ENCODE assay signal across 31 cellular contexts in genomic region chr12:45756666-45757065, GRCh38. TPM values are rescaled to one million over a fixed set of nuclear protein-coding genes. Genes with fewer than 3 reads are reported as not detected.
DNase-seq lines count a peak whose midpoint lies in the region; ATAC-seq and TF ChIP-seq lines count a peak whose summit lies in the region.
"Had no signal": no experiment of that assay in that cellular context is flagged by ENCODE, and none has a peak within 500 bp of the region (broad histone marks: within the 10 kb centered on the region; RNA-seq: fewer than 3 reads in every experiment).

No MANE protein-coding gene starts in this region.

- H3K4me2 ChIP-seq in IMR-90 (ENCODE audit: low read depth, low read length) (no peak overlapping the region), neuronal stem cell (ENCODE audit: insufficient read depth, low read length, poor library complexity, severe bottlenecking) (no peak overlapping the region)
- H3K4me2 ChIP-seq: hepatocyte, SK-N-SH had no signal

- no peaks in the 10 kb centered on the region for H3K9me3 Mint-ChIP-seq in CD8-positive, alpha-beta T cell
- H3K9me3 Mint-ChIP-seq: activated naive CD4-positive, alpha-beta T cell treated with anti-CD3 and anti-CD28 coated beads, Interleukin-2, amount 50 U/mL, for 72 hours; activated T-helper 2 cell treated with anti-CD3 and anti-CD28 coated beads, Interferon-gamma antibody, Interleukin-2, Interleukin-4, amounts not matched to agents 10 μg/mL and 5 μg/mL and 100 μg/mL, durations not matched to agents 14 hours and 24 hours and 36 hours; CD4-positive, alpha-beta T cell; immature natural killer cell; naive B cell; T-helper 2 cell treated with Interferon-gamma antibody and Interleukin-4, amounts not matched to agents 5 μg/mL and 100 μg/mL, for 36 hours had no signal

- no peaks in the 10 kb centered on the region; the same call in 1 of the 2 replicates for H3K9me1 ChIP-seq in IMR-90 (ENCODE audit: insufficient read depth, low read length)

- no peak overlapping the region for H4K91ac ChIP-seq in IMR-90 (ENCODE audit: insufficient read depth, low read depth, low read length)
- no peak overlapping the region for H4K91ac ChIP-seq in neuronal stem cell (ENCODE audit: low read depth, low read length, poor library complexity)

- no peaks in the 10 kb centered on the region for H3K27me3 ChIP-seq in CD8-positive, alpha-beta T cell (ENCODE audit: insufficient read depth, low read length)
- no peaks in the 10 kb centered on the region for H3K27me3 ChIP-seq in IMR-90 (ENCODE audit: control insufficient read depth, insufficient read depth, low read length)
- H3K27me3 ChIP-seq in neuronal stem cell (ENCODE audit: control insufficient read depth in 3 of 3, insufficient read depth in 3 of 3, low read depth in 1 of 3, low read length in 3 of 3), result no peaks in the 10 kb centered on the region
- H3K27me3 ChIP-seq: ascending aorta, foreskin keratinocyte, hepatocyte, spleen, tibial artery had no signal

- no TSS peak for BruUV-seq in IMR-90 (replicated peaks; lab: Mats Ljungman, UMichigan)

- no peaks in the 10 kb centered on the region for H3K27me3 Mint-ChIP-seq in CD8-positive, alpha-beta T cell (ENCODE audit: low read depth)
- H3K27me3 Mint-ChIP-seq: CD4-positive, alpha-beta T cell; naive B cell had no signal

- H3K4me3 Mint-ChIP-seq in CD8-positive, alpha-beta T cell, result no peak overlapping the region
- H3K4me3 Mint-ChIP-seq: CD4-positive, alpha-beta T cell; immature natural killer cell; naive B cell; T-helper 2 cell treated with Interferon-gamma antibody and Interleukin-4, amounts not matched to agents 5 μg/mL and 100 μg/mL, for 36 hours had no signal

- no peak overlapping the region for H3K9ac ChIP-seq in IMR-90 (ENCODE audit: low read depth, low read length)
- H3K9ac ChIP-seq in neuronal stem cell (ENCODE audit: low read depth, low read length, poor library complexity), result no peak overlapping the region
- H3K9ac ChIP-seq: GM23248, SK-N-SH had no signal

- H4K5ac ChIP-seq in IMR-90 (ENCODE audit: low read depth, low read length), result no peak overlapping the region

- peak overlapping the region; percentile 67 for H3K27ac Mint-ChIP-seq in CD8-positive, alpha-beta T cell
- H3K27ac Mint-ChIP-seq: activated naive CD4-positive, alpha-beta T cell treated with anti-CD3 and anti-CD28 coated beads, Interleukin-2, amount 50 U/mL, for 72 hours; activated T-helper 2 cell treated with anti-CD3 and anti-CD28 coated beads, Interferon-gamma antibody, Interleukin-2, Interleukin-4, amounts not matched to agents 10 μg/mL and 5 μg/mL and 100 μg/mL, durations not matched to agents 14 hours and 24 hours and 36 hours; CD4-positive, alpha-beta T cell; T-helper 2 cell treated with Interferon-gamma antibody and Interleukin-4, amounts not matched to agents 5 μg/mL and 100 μg/mL, for 36 hours had no signal

- no peak for TF ChIP-seq CTCF in CD8-positive, alpha-beta T cell (IDR thresholded peaks at IDR 0.05)
- no peak for TF ChIP-seq CTCF in IMR-90 (conservative IDR thresholded peaks at IDR 0.05; ENCODE audit: low read depth, low read length)
- no peak for TF ChIP-seq CTCF in choroid plexus epithelial cell (conservative IDR thresholded peaks at IDR 0.05; ENCODE audit: low read depth, low read length)

- dilution Hi-C loops in IMR-90 (cut with HindIII; ENCODE audit: low sequenced_read_pairs, unreplicated experiment), result no loop called here

- H3K14ac ChIP-seq in IMR-90 (replicated peaks; ENCODE audit: low read depth, low read length) (no peak overlapping the region), neuronal stem cell (ENCODE audit: low read length) (no peak overlapping the region)

- H4K20me1 ChIP-seq in IMR-90 (ENCODE audit: insufficient read depth, low read length), result peaks cover 6% of the 10 kb centered on the region; the same call in 1 of the 2 replicates

- H3K4me1 Mint-ChIP-seq in CD8-positive, alpha-beta T cell (ENCODE audit: low read depth), result peaks cover 68% of the 10 kb centered on the region

- H2BK15ac ChIP-seq in IMR-90 (ENCODE audit: low read depth, low read length) (no peak overlapping the region), neuronal stem cell (ENCODE audit: low read length) (no peak overlapping the region)

- POLR2A ChIA-PET in CD8-positive, alpha-beta T cell (lab: Charles Lee), result no interaction called here
- POLR2A ChIA-PET in IMR-90 (lab: Charles Lee; ENCODE audit: unreplicated experiment), result no interaction called here

- H3K56ac ChIP-seq in IMR-90 (ENCODE audit: extremely low read depth, insufficient read depth, low read length), result no peak overlapping the region

- H2AK5ac ChIP-seq in IMR-90 (ENCODE audit: low read depth, low read length), result no peak overlapping the region
- no peak overlapping the region for H2AK5ac ChIP-seq in neuronal stem cell (ENCODE audit: low read depth, low read length)

- H4K8ac ChIP-seq in IMR-90 (ENCODE audit: low read depth in 2 of 2, low read length in 2 of 2) (no peak overlapping the region), neuronal stem cell (ENCODE audit: low read depth, low read length) (no peak overlapping the region)

- no peak for ATAC-seq in CD8-positive, alpha-beta T cell
- ATAC-seq in IMR-90 (ENCODE audit: low read depth) (peak; percentile 81), HG03457 (IDR thresholded peaks at IDR 0.05; ENCODE audit: unreplicated experiment) (no peak), GM19351 (IDR thresholded peaks at IDR 0.05; ENCODE audit: unreplicated experiment) (no peak)
- ATAC-seq: activated naive CD4-positive, alpha-beta T cell treated with anti-CD3 and anti-CD28 coated beads, Interleukin-2, amount 50 U/mL, for 72 hours; foreskin keratinocyte; left lobe of liver had no signal

- H3K4ac ChIP-seq in IMR-90 (ENCODE audit: low read depth, low read length) (no peak overlapping the region), neuronal stem cell (ENCODE audit: low read length) (no peak overlapping the region)

- no peak overlapping the region for H2AK9ac ChIP-seq in IMR-90 (replicated peaks; ENCODE audit: low read depth, low read length, poor library complexity)

- H3K4me1 ChIP-seq in CD8-positive, alpha-beta T cell (ENCODE audit: insufficient read depth, low read length), result peaks cover 4% of the 10 kb centered on the region
- H3K4me1 ChIP-seq in IMR-90 (ENCODE audit: control insufficient read depth, insufficient read depth, low read length) (peaks cover 6% of the 10 kb centered on the region), neuronal stem cell (ENCODE audit: control insufficient read depth in 2 of 2, insufficient read depth in 1 of 2, low read depth in 1 of 2, low read length in 2 of 2) (peaks cover 0 to 2% of the 10 kb centered on the region in 2 donors)
- H3K4me1 ChIP-seq: ascending aorta, foreskin keratinocyte had no signal

- H3K18ac ChIP-seq in IMR-90 (ENCODE audit: low read depth, low read length), result no peak overlapping the region
- no peak overlapping the region for H3K18ac ChIP-seq in neuronal stem cell (ENCODE audit: low read length)

- H2BK120ac ChIP-seq in IMR-90 (ENCODE audit: low read depth, low read length) (no peak overlapping the region), neuronal stem cell (ENCODE audit: low read depth, low read length) (no peak overlapping the region)

- CTCF ChIA-PET in CD8-positive, alpha-beta T cell (lab: Charles Lee), result no interaction called here
- CTCF ChIA-PET in IMR-90 (lab: Yijun Ruan, JAX), result interaction anchor here (0.9 to 2.3 kb wide), 2 partner anchors 11 to 56 kb away, joined by 3 to 5 read pairs; no protein-coding TSS in a partner anchor

- 71% methylated on average over 1 of the region's 3 CpGs; no CpG with 5 or more reads in 1 of the 2 experiments for WGBS in IMR-90 (ENCODE audit: extremely low coverage in 2 of 2, insufficient read length in 1 of 2), 2 experiments
- WGBS in neuronal stem cell (ENCODE audit: extremely low coverage in 2 of 2, insufficient read length in 2 of 2, insufficient replicate concordance in 1 of 2), 2 donors, result no CpG with 5 or more reads among the region's 3 CpGs

- DNase-seq in CD8-positive, alpha-beta T cell, result no peak
- DNase-seq in IMR-90, result peak; percentile 51
- peak; percentile 24 for DNase-seq in choroid plexus epithelial cell (ENCODE audit: low read depth)
- no peak for DNase-seq in neuronal stem cell (ENCODE audit: low spot score)
- no peak for DNase-seq in stimulated activated CD4-positive, alpha-beta T cell treated with anti-CD3 and anti-CD28 coated beads, Interleukin-1b, Interleukin-23, amount 100 ng/mL, for 48 hours
- DNase-seq: activated CD8-positive, alpha-beta memory T cell treated with anti-CD3 and anti-CD28 coated beads, Interleukin-2, amount 50 U/mL, for 4 hours; caudate nucleus; CD4-positive, alpha-beta T cell; DMS 273 treated with DMSO at 0.1 percent for 48 hours; foreskin keratinocyte; GM23248; immature natural killer cell; Kasumi-1; naive B cell; NCI-H187; NCI-H226; NCI-H748 treated with DMSO at 0.1 percent for 48 hours; SK-N-SH; spleen; stimulated activated CD4-positive, alpha-beta T cell treated with anti-CD3 and anti-CD28 coated beads, Interleukin-4, amount 100 ng/mL, for 24 hours; stimulated activated naive CD4-positive, alpha-beta T cell treated with Interleukin-2 at 50 U/mL for 16 hours; tibial artery; WERI-Rb-1 had no signal

- in situ Hi-C loops in IMR-90 (cut with MboI; ENCODE audit: low sequenced_read_pairs), result no loop called here

- no peaks in the 10 kb centered on the region for H3K9me3 ChIP-seq in CD8-positive, alpha-beta T cell (ENCODE audit: low read length)
- H3K9me3 ChIP-seq in IMR-90 (ENCODE audit: control insufficient read depth, insufficient read depth, low read length) (no peaks in the 10 kb centered on the region), neuronal stem cell (replicated peaks in 1 of 2; ENCODE audit: control insufficient read depth in 2 of 2, insufficient read depth in 1 of 2, low read depth in 1 of 2, low read length in 2 of 2) (no peaks in the 10 kb centered on the region)
- H3K9me3 ChIP-seq: ascending aorta, SK-N-SH, spleen, tibial artery had no signal

- H2BK5ac ChIP-seq in IMR-90 (ENCODE audit: low read depth, low read length, poor library complexity, severe bottlenecking) (no peak overlapping the region), neuronal stem cell (ENCODE audit: low read length) (no peak overlapping the region)

- no peak for TF ChIP-seq POLR2A in IMR-90 (IDR thresholded peaks at IDR 0.05; ENCODE audit: low read depth, low read length)

- H2AFZ ChIP-seq in IMR-90 (replicated peaks; ENCODE audit: low read length, poor library complexity) (no peak overlapping the region), neuronal stem cell (ENCODE audit: low read length) (no peak overlapping the region)
- H2AFZ ChIP-seq: GM23248, hepatocyte had no signal

- H3K79me1 ChIP-seq in IMR-90 (ENCODE audit: low read depth in 1 of 2, low read length in 2 of 2) (peaks cover 17 to 41% of the 10 kb centered on the region in 2 experiments), neuronal stem cell (ENCODE audit: low read depth, low read length) (no peaks in the 10 kb centered on the region)

- H2BK20ac ChIP-seq in IMR-90 (ENCODE audit: low read depth, low read length), result no peak overlapping the region

- no peak overlapping the region for H3K27ac ChIP-seq in CD8-positive, alpha-beta T cell (ENCODE audit: low read depth, low read length)
- H3K27ac ChIP-seq in IMR-90 (ENCODE audit: insufficient read depth, low read length) (peak overlapping the region; percentile 5; the same call in 1 of the 2 replicates), neuronal stem cell (replicated peaks; ENCODE audit: low read length) (peak overlapping the region; percentile 31)
- H3K27ac ChIP-seq: foreskin keratinocyte, GM23248, hepatocyte, spleen, tibial artery, WERI-Rb-1 had no signal

- no peak overlapping the region for H2BK12ac ChIP-seq in neuronal stem cell (ENCODE audit: low read length)

- intact Hi-C loops in CD8-positive, alpha-beta T cell (cut with DNase I, micrococcal nuclease), result no loop called here
- intact Hi-C loops in IMR-90 (cut with micrococcal nuclease), result no loop called here

- no peak overlapping the region for H3K4me3 ChIP-seq in CD8-positive, alpha-beta T cell (ENCODE audit: low read depth, low read length)
- H3K4me3 ChIP-seq in IMR-90 (ENCODE audit: insufficient read depth, low read depth, low read length), result no peak overlapping the region
- H3K4me3 ChIP-seq in choroid plexus epithelial cell (ENCODE audit: low read depth, low read length), result no peak overlapping the region
- H3K4me3 ChIP-seq in neuronal stem cell (ENCODE audit: low read length in 2 of 2), result peak overlapping the region in 1 of 2 donors; percentile 49
- H3K4me3 ChIP-seq: ascending aorta, GM23248, hepatocyte, spleen, tibial artery had no signal

- peaks cover 36% of the 10 kb centered on the region for H3K36me3 Mint-ChIP-seq in CD8-positive, alpha-beta T cell
- H3K36me3 Mint-ChIP-seq: immature natural killer cell had no signal

- no peaks in the 10 kb centered on the region for H3K36me3 ChIP-seq in CD8-positive, alpha-beta T cell (ENCODE audit: insufficient read depth, low read length)
- H3K36me3 ChIP-seq in IMR-90 (ENCODE audit: control insufficient read depth, insufficient read depth, low read length) (peaks cover 3% of the 10 kb centered on the region), neuronal stem cell (replicated peaks in 1 of 2; ENCODE audit: control insufficient read depth in 2 of 2, insufficient read depth in 2 of 2, low read length in 2 of 2) (peaks cover 0 to 38% of the 10 kb centered on the region in 2 donors)
- H3K36me3 ChIP-seq: ascending aorta, tibial artery had no signal

- TF ChIP-seq RAD21 in IMR-90 (IDR thresholded peaks at IDR 0.05; ENCODE audit: low read length), result no peak

- H3K23ac ChIP-seq in IMR-90 (ENCODE audit: low read depth, low read length) (no peak overlapping the region), neuronal stem cell (ENCODE audit: low read depth, low read length, poor library complexity) (no peak overlapping the region)

RNA-seq across cellular contexts. Expression of gene ARID2, which starts 27.2 kb away (rescaled TPM):
- total RNA-seq in CD8-positive, alpha-beta T cell, result 10 to 100 TPM; 47.9 to 49.7 TPM
- 27.5 and 28.1 TPM in 2 replicates for total RNA-seq in IMR-90 (2012; rRNA removed)
- polyA plus RNA-seq in IMR-90 (2012; rRNA removed), result 5.2 and 5.4 TPM in 2 replicates
- 1.0 and 5.4 TPM in 2 replicates for polyA plus RNA-seq in IMR-90 (2012; cell fraction: cytosol; rRNA removed)
- 2.7 and 13.5 TPM in 2 replicates for polyA plus RNA-seq in IMR-90 (2012; cell fraction: nucleus; rRNA removed; ENCODE audit: low replicate concordance)
- polyA plus RNA-seq in neuronal stem cell (2013, experiment 1 of 2), result 23.2 TPM
- polyA plus RNA-seq in neuronal stem cell (2013, experiment 2 of 2), result 23.9 TPM

Comparison
In these comparisons a context has a peak if more than half of its experiments do, and no peak if none do; other contexts are left out.
1. DNase-seq: peak in IMR-90 (single experiment) and choroid plexus epithelial cell (single experiment); none in CD8-positive, alpha-beta T cell (0 of 7), neuronal stem cell (single experiment) and stimulated activated CD4-positive, alpha-beta T cell treated with anti-CD3 and anti-CD28 coated beads, Interleukin-1b, Interleukin-23, amount 100 ng/mL, for 48 hours (single experiment).